24 cellular contexts compared by ENCODE assay signal in the genomic region with DNA sequence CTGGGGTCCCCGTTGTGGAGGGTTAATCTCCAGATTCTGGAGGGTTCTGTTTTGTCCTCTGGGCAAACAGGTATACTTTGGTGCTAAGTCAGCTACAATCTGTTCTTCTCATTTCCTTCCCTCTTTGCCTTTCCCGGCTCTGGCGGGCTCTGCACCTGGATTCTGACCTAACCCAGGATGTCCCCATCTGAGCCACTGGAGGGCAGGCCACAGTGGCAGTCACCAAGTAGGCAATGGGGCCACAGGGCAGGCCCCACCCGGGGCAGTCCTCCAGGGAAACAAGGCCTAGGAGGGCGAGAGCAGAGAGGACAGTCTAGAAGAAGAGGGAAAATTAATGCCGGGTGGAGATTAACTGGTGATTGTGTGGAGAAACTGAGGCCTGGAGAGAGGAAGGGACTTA. TPM values are rescaled to one million over a fixed set of nuclear protein-coding genes. Genes with fewer than 3 reads are reported as not detected.
A peak's percentile ranks its signal among the peaks of the same experiment; 100 is the strongest.
DNase-seq lines count a peak whose midpoint lies in the region; ATAC-seq and TF ChIP-seq lines count a peak whose summit lies in the region.
"Had no signal": no experiment of that assay in that cellular context is flagged by ENCODE, and none has a peak within 500 bp of the region (broad histone marks: within the 10 kb centered on the region; RNA-seq: fewer than 3 reads in every experiment).

No MANE protein-coding gene starts in this region.

- RAD21 ChIA-PET in HCT116 (lab: Charles Lee; ENCODE audit: low non-redundant PET in 1 of 2, low total read pairs in 2 of 2, uncharacterized antibody in 2 of 2, unreplicated experiment in 2 of 2) = no interaction called here

- H3K27me3 ChIP-seq in HCT116 (ENCODE audit: insufficient read depth, low read length) (no peaks in the 10 kb centered on the region), WERI-Rb-1 (ENCODE audit: insufficient read depth, low read depth, severe bottlenecking) (no peaks in the 10 kb centered on the region), neutrophil (no peaks in the 10 kb centered on the region)
- H3K27me3 ChIP-seq: esophagus squamous epithelium, SJSA1 had no signal

- H3K4me1 ChIP-seq in HCT116 (ENCODE audit: control insufficient read depth in 1 of 2, insufficient read depth in 2 of 2, low read length in 2 of 2) (no peaks in the 10 kb centered on the region), neutrophil (ENCODE audit: control insufficient read depth in 1 of 2, insufficient read depth in 1 of 2, low read depth in 1 of 2, low read length in 1 of 2) (peaks cover 34 to 35% of the 10 kb centered on the region in 2 experiments)
- H3K4me1 ChIP-seq: esophagus squamous epithelium, gastroesophageal sphincter, SJSA1 had no signal

- CTCF ChIA-PET in HCT116 (lab: Charles Lee) = no interaction called here

- TF ChIP-seq CTCF in HCT116 (IDR thresholded peaks at IDR 0.05 in 2 of 3, conservative IDR thresholded peaks at IDR 0.05 in 1 of 3; ENCODE audit: borderline replicate concordance in 1 of 3, insufficient read depth in 1 of 3, low read depth in 2 of 3, low read length in 2 of 3) (peak in 2 of 3 experiments; percentile 30 to 42; a peak in 4 of 6 replicates), WERI-Rb-1 (IDR thresholded peaks at IDR 0.05; ENCODE audit: low read depth, low read length) (peak; percentile 56), neutrophil (IDR thresholded peaks at IDR 0.05) (no peak)

- TF ChIP-seq RAD21 in HCT116 (IDR thresholded peaks at IDR 0.05; ENCODE audit: low read depth) = no peak

- ATAC-seq in Right ventricle myocardium superior (ENCODE audit: poor library complexity) (peak; percentile 60), Right ventricle myocardium inferior (no peak), HCT116 (peak; percentile 80; the same call in 1 of the 2 replicates), HG02798 (IDR thresholded peaks at IDR 0.05; ENCODE audit: poor library complexity, unreplicated experiment) (no peak), HG02840 (IDR thresholded peaks at IDR 0.05; ENCODE audit: low FRiP score, unreplicated experiment) (no peak)
- ATAC-seq: effector memory CD8-positive, alpha-beta T cell; gastroesophageal sphincter; PC-3; stimulated activated naive CD8-positive, alpha-beta T cell treated with anti-CD3 and anti-CD28 coated beads, Interleukin-15, amount 100 ng/mL, for 72 hours; T-helper 17 cell had no signal

- H3K9ac ChIP-seq in HCT116 (ENCODE audit: low read length) = no peak overlapping the region

- H3K9me3 ChIP-seq in HCT116 (ENCODE audit: control insufficient read depth in 1 of 2, insufficient read depth in 1 of 2, low read depth in 1 of 2, low read length in 2 of 2) (no peaks in the 10 kb centered on the region), WERI-Rb-1 (ENCODE audit: severe bottlenecking) (no peaks in the 10 kb centered on the region), neutrophil (no peaks in the 10 kb centered on the region)
- H3K9me3 ChIP-seq: esophagus squamous epithelium, gastroesophageal sphincter had no signal

- H3K36me3 ChIP-seq in HCT116 (ENCODE audit: control insufficient read depth in 1 of 2, insufficient read depth in 2 of 2, low read length in 2 of 2) = no peaks in the 10 kb centered on the region
- H3K36me3 ChIP-seq in WERI-Rb-1 = no peaks in the 10 kb centered on the region
- H3K36me3 ChIP-seq in neutrophil = no peaks in the 10 kb centered on the region
- H3K36me3 ChIP-seq: esophagus squamous epithelium, gastroesophageal sphincter, SJSA1 had no signal

- no peak for TF ChIP-seq POLR2A in HCT116 (IDR thresholded peaks at IDR 0.05; ENCODE audit: borderline replicate concordance, extremely low read depth, insufficient read depth, insufficient read length)

- H3K4me2 ChIP-seq in HCT116 (ENCODE audit: low read length) = no peak overlapping the region
- H3K4me2 ChIP-seq: smooth muscle cell had no signal

- DNase-seq in Right ventricle myocardium superior = no peak
- no peak for DNase-seq in Right ventricle myocardium inferior (ENCODE audit: missing footprints)
- DNase-seq in HCT116 (ENCODE audit: low read depth, low spot score) = no peak
- DNase-seq in WERI-Rb-1 = peak; percentile 24
- DNase-seq in NCI-H1694 treated with DMSO at 0.1 percent for 48 hours (lab: John Stamatoyannopoulos, UW) = no peak
- DNase-seq: activated CD4-positive, alpha-beta memory T cell treated with anti-CD3 and anti-CD28 coated beads, Interleukin-2, amount 10 ng/mL, durations not matched to agents 7 days and 5 days; activated T-cell treated with anti-CD3 and anti-CD28 coated beads, Interleukin-2, amount 50 U/mL, for 24 hours; CD8-positive, alpha-beta memory T cell; DMS79; effector memory CD8-positive, alpha-beta T cell; esophagus squamous epithelium; NCI-H1694; PC-3; stimulated activated CD4-positive, alpha-beta T cell treated with anti-CD3 and anti-CD28 coated beads, Interleukin-4, amount 100 ng/mL, for 1 hour; stimulated activated naive CD8-positive, alpha-beta T cell treated with anti-CD3 and anti-CD28 coated beads, Interleukin-15, amount 100 ng/mL, for 72 hours; T-helper 17 cell; trophoblast cell had no signal

- H2AFZ ChIP-seq in HCT116 (ENCODE audit: low read depth, low read length, poor library complexity, severe bottlenecking) = no peak overlapping the region

- H3K9me2 ChIP-seq in HCT116 (ENCODE audit: insufficient read depth) = no peaks in the 10 kb centered on the region

- H3K79me2 ChIP-seq in HCT116 (ENCODE audit: insufficient read depth, low read length) = no peaks in the 10 kb centered on the region

- no TSS peak for BruUV-seq in HCT116 (replicated peaks; lab: Mats Ljungman, UMichigan)

- intact Hi-C loops in Right ventricle myocardium superior (cut with DNase I) = no loop called here
- intact Hi-C loops in Right ventricle myocardium inferior (cut with DNase I) = no loop called here
- intact Hi-C loops in HCT116 (cut with micrococcal nuclease) = no loop called here

- H3K27ac ChIP-seq in HCT116 (ENCODE audit: low read depth, low read length) = no peak overlapping the region
- no peak overlapping the region for H3K27ac ChIP-seq in WERI-Rb-1
- peak overlapping the region; percentile 47 for H3K27ac ChIP-seq in neutrophil
- H3K27ac ChIP-seq: esophagus squamous epithelium, gastroesophageal sphincter, SJSA1, VCaP had no signal

- no peak overlapping the region for H3K4me3 ChIP-seq in HCT116 (replicated peaks in 1 of 2; ENCODE audit: low read depth in 1 of 2, low read length in 2 of 2)
- no peak overlapping the region for H3K4me3 ChIP-seq in WERI-Rb-1 (ENCODE audit: low read depth, low read length)
- no peak overlapping the region for H3K4me3 ChIP-seq in neutrophil (ENCODE audit: low read depth in 1 of 2, low read length in 1 of 2)
- H3K4me3 ChIP-seq: esophagus squamous epithelium, gastroesophageal sphincter, SJSA1, smooth muscle cell had no signal

- H4K20me1 ChIP-seq in HCT116 (ENCODE audit: insufficient read depth) = no peaks in the 10 kb centered on the region; the same call in 1 of the 2 replicates

- POLR2A ChIA-PET in HCT116 (lab: Charles Lee) = no interaction called here

TF ChIP-seq in HCT116, 20 proteins besides CTCF, POLR2A, EP300 and RAD21:
- TF ChIP-seq CEBPB (IDR thresholded peaks at IDR 0.05; ENCODE audit: low read depth) (no peak), EZH2phosphoT487 (IDR thresholded peaks at IDR 0.05; ENCODE audit: borderline replicate concordance) (no peak), EGR1 (IDR thresholded peaks at IDR 0.05; ENCODE audit: low read depth) (no peak), SP1 (IDR thresholded peaks at IDR 0.05; ENCODE audit: low read depth) (no peak), ZNF274 (IDR thresholded peaks at IDR 0.05; ENCODE audit: low read depth, low read length) (no peak), CBX3 (IDR thresholded peaks at IDR 0.05; ENCODE audit: low read depth) (no peak)
- TF ChIP-seq, protein P1, sequence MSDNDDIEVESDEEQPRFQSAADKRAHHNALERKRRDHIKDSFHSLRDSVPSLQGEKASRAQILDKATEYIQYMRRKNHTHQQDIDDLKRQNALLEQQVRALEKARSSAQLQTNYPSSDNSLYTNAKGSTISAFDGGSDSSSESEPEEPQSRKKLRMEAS (IDR thresholded peaks at IDR 0.05) = no peak

RNA-seq across cellular contexts. Expression of gene HRH2, which starts 40.4 kb away (rescaled TPM):
- 41.2 TPM for total RNA-seq in Right ventricle myocardium superior
- 46.6 TPM for total RNA-seq in Right ventricle myocardium inferior
- total RNA-seq in HCT116 (2021; ENCODE audit: unreplicated experiment) = 0.12 TPM
- polyA plus RNA-seq in HCT116 (2012) = 0.12 TPM in 2 replicates
- total RNA-seq: PC-3, SJSA1 had no signal

Comparison
In these comparisons a context has a peak if more than half of its experiments do, and no peak if none do; other contexts are left out.
1. ATAC-seq: peak in Right ventricle myocardium superior (single experiment) and HCT116 (single experiment); none in Right ventricle myocardium inferior (single experiment), HG02798 (single experiment) and HG02840 (single experiment).
2. RNA of gene HRH2, which starts 40.4 kb away (total RNA-seq): 46.6 TPM in Right ventricle myocardium inferior (single experiment) and 41.2 TPM in Right ventricle myocardium superior (single experiment); 0.12 TPM in HCT116 (single experiment); every median in the first group is over 10 times any median in the second.